ENCODE assay signal across 8 cellular contexts in the genomic region with DNA sequence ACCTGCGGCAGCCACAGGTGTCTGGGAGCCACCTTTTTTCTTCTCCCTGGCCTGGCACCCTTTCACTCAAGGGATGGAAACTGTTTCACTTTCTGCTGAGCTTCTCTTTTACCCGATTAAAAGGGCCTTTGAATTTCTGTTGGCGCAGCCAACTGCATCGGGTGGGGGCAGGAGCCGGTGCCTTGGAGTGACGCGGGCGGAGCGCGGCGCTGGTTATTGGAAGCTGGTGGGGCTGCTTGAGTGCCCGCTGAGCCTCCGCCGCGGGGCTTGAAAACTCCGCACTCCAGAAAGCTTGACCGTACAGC. TPM values are rescaled to one million over a fixed set of nuclear protein-coding genes. Genes with fewer than 3 reads are reported as not detected.
DNase-seq lines count a peak whose midpoint lies in the region; ATAC-seq and TF ChIP-seq lines count a peak whose summit lies in the region.

No MANE protein-coding gene starts in this region.

- intact Hi-C loops in MCF 10A (cut with micrococcal nuclease): loop anchor here (1.0 kb wide), 1 partner anchor 9 kb away; no protein-coding TSS in a partner anchor

- H3K36me3 Mint-ChIP-seq in IgD-negative memory B cell: no peaks in the 10 kb centered on the region
- H3K36me3 Mint-ChIP-seq in T-helper 1 cell treated with Interleukin-12 subunit alpha and Interleukin-12 subunit beta and Interleukin-4 antibody, amounts not matched to agents 30 μg/mL and 1 μg/mL, for 36 hours (ENCODE audit: low read depth): no peaks in the 10 kb centered on the region
- H3K36me3 Mint-ChIP-seq in MCF 10A (ENCODE audit: insufficient read depth, unreplicated experiment): no peaks in the 10 kb centered on the region

- H3K4me3 ChIP-seq in iPS-15b (ENCODE audit: low read depth, low read length) (peak overlapping the region; percentile 76), retinal pigment epithelial cell (ENCODE audit: low read length) (peak overlapping the region; percentile 85)

- no peaks in the 10 kb centered on the region for H3K27me3 ChIP-seq in iPS-15b (ENCODE audit: control insufficient read depth, insufficient read depth, low read length)

- CTCF ChIA-PET in MCF 10A (lab: Yijun Ruan, JAX): interaction anchor here (0.6 to 2.6 kb wide), 18 partner anchors 12 to 444 kb away, joined by 3 to 17 read pairs (median 4); no protein-coding TSS in a partner anchor

- DNase-seq in DMS79 (lab: John Stamatoyannopoulos, UW) (peak; percentile 23), MCF 10A (ENCODE audit: unreplicated experiment) (peak; percentile 68), retinal pigment epithelial cell (ENCODE audit: low read depth) (no peak), NCI-H524 treated with DMSO at 0.1 percent for 48 hours (lab: John Stamatoyannopoulos, UW) (no peak)

- POLR2A ChIA-PET in MCF 10A (lab: Yijun Ruan, JAX): interaction anchor here (0.6 to 6.5 kb wide), 29 partner anchors 9 to 274 kb away, joined by 3 to 151 read pairs (median 5); a partner anchor contains a TSS

- H3K36me3 ChIP-seq in iPS-15b (ENCODE audit: control insufficient read depth, insufficient read depth, low read length): no peaks in the 10 kb centered on the region

- H3K27me3 Mint-ChIP-seq in IgD-negative memory B cell: peaks cover 2% of the 10 kb centered on the region
- peaks cover 17% of the 10 kb centered on the region for H3K27me3 Mint-ChIP-seq in T-helper 1 cell treated with Interleukin-12 subunit alpha and Interleukin-12 subunit beta and Interleukin-4 antibody, amounts not matched to agents 30 μg/mL and 1 μg/mL, for 36 hours (ENCODE audit: low read depth)
- no peaks in the 10 kb centered on the region for H3K27me3 Mint-ChIP-seq in MCF 10A (ENCODE audit: insufficient read depth, unreplicated experiment)

- no TSS peak for BruUV-seq in MCF 10A (replicated peaks; lab: Mats Ljungman, UMichigan)

- H3K9me3 Mint-ChIP-seq in IgD-negative memory B cell (no peaks in the 10 kb centered on the region), MCF 10A (ENCODE audit: unreplicated experiment) (no peaks in the 10 kb centered on the region)
- H3K9me3 Mint-ChIP-seq in T-helper 1 cell treated with Interleukin-12 subunit alpha and Interleukin-12 subunit beta and Interleukin-4 antibody, amounts not matched to agents 30 μg/mL and 1 μg/mL, for 36 hours: no peaks in the 10 kb centered on the region

- peaks cover 0 to 5% (median 3%) of the 10 kb centered on the region in 3 donors for H3K4me1 Mint-ChIP-seq in IgD-negative memory B cell
- peaks cover 19% of the 10 kb centered on the region for H3K4me1 Mint-ChIP-seq in T-helper 1 cell treated with Interleukin-12 subunit alpha and Interleukin-12 subunit beta and Interleukin-4 antibody, amounts not matched to agents 30 μg/mL and 1 μg/mL, for 36 hours (ENCODE audit: low read depth)
- peaks cover 6% of the 10 kb centered on the region for H3K4me1 Mint-ChIP-seq in MCF 10A (ENCODE audit: insufficient read depth, unreplicated experiment)

- H3K9ac ChIP-seq in iPS-15b (ENCODE audit: low read depth, low read length): peak overlapping the region; percentile 82

- H3K4me3 Mint-ChIP-seq in IgD-negative memory B cell: peak overlapping the region; percentile 87 to 98 (median 95)
- peak overlapping the region; percentile 92 for H3K4me3 Mint-ChIP-seq in T-helper 1 cell treated with Interleukin-12 subunit alpha and Interleukin-12 subunit beta and Interleukin-4 antibody, amounts not matched to agents 30 μg/mL and 1 μg/mL, for 36 hours
- peak overlapping the region; percentile 89 for H3K4me3 Mint-ChIP-seq in MCF 10A (ENCODE audit: unreplicated experiment)

- H3K27ac Mint-ChIP-seq in IgD-negative memory B cell: peak overlapping the region in 2 of 3 donors; percentile 46 to 85
- peak overlapping the region; percentile 80 for H3K27ac Mint-ChIP-seq in T-helper 1 cell treated with Interleukin-12 subunit alpha and Interleukin-12 subunit beta and Interleukin-4 antibody, amounts not matched to agents 30 μg/mL and 1 μg/mL, for 36 hours
- peak overlapping the region; percentile 73 for H3K27ac Mint-ChIP-seq in MCF 10A (ENCODE audit: low read depth, unreplicated experiment)

- TF ChIP-seq CTCF in MCF 10A (IDR thresholded peaks at IDR 0.05; ENCODE audit: unreplicated experiment): no peak
- no peak for TF ChIP-seq CTCF in retinal pigment epithelial cell (conservative IDR thresholded peaks at IDR 0.05; ENCODE audit: low read depth, low read length)

- ATAC-seq in GM21529 (IDR thresholded peaks at IDR 0.05; ENCODE audit: unreplicated experiment): peak; percentile 55

- H3K4me1 ChIP-seq in iPS-15b (ENCODE audit: control insufficient read depth, insufficient read depth, low read length): peaks cover 3% of the 10 kb centered on the region

- H3K9me3 ChIP-seq in iPS-15b (ENCODE audit: control insufficient read depth, insufficient read depth, low read length): no peaks in the 10 kb centered on the region

RNA-seq across cellular contexts. Expression of a gene that starts 52.0 kb away (rescaled TPM):
- 0.81 TPM for polyA plus RNA-seq in IgD-negative memory B cell
- total RNA-seq in MCF 10A (2022): 47.2 and 52.2 TPM in 2 replicates

Comparison
In these comparisons a context has a peak if more than half of its experiments do, and no peak if none do; other contexts are left out.
1. DNase-seq: peak in DMS79 (single experiment) and MCF 10A (single experiment); none in retinal pigment epithelial cell (single experiment) and NCI-H524 treated with DMSO at 0.1 percent for 48 hours (single experiment).
2. Peak in every context shown above with its lines, with median percentiles within 50 percentile points of each other: H3K27ac Mint-ChIP-seq and H3K4me3 Mint-ChIP-seq.